8 cellular contexts compared by ENCODE assay signal in the genomic region with DNA sequence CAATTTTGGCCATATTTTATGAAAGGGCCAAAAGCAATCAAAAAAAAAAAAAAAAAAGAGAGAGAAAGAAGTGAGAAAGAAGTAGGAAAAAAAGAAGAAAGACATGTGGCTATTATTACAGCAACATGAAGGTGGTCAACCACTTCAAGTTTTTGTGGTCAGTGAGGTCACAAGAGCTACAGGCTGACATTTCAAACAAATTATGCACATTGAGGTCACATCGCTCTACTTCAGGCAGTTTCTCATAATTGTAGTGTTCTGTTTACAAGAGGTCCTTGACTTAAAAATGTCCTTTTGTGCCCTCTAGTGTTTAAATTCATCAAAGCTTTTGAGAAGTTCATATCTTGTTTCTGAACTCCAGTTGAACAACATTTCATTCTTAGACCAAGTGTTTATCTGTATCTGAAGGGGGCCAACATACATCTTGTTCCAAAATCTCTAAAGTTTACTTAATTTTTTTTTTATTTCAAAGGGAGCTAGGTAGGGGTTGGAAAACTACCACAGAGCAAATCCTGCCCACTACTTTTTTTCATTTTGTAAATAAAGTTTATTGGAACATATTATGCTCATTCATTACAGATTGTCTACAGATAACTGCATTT.
DNase-seq lines count a peak whose midpoint lies in the region; ATAC-seq, FAIRE-seq and TF ChIP-seq lines count a peak whose summit lies in the region.

No MANE protein-coding gene starts in this region.

- POLR2A ChIA-PET in activated CD8-positive, alpha-beta T cell treated with anti-CD3 and anti-CD28 coated beads, Interleukin-2, amount 10 ng/mL, durations not matched to agents 7 days and 5 days (lab: Charles Lee), result no interaction called here

- no peaks in the 10 kb centered on the region for H3K9me3 ChIP-seq in DND-41 (ENCODE audit: insufficient read depth, low read length, severe bottlenecking)
- H3K9me3 ChIP-seq in left ventricle myocardium inferior (replicated peaks), result peaks cover under 1% of the 10 kb centered on the region
- H3K9me3 ChIP-seq in small intestine (ENCODE audit: control insufficient read depth, low read depth), result no peaks in the 10 kb centered on the region

- intact Hi-C loops in left ventricle myocardium inferior (cut with micrococcal nuclease), result loop anchor here (10.0 kb wide), 1 partner anchor 404 kb away; no protein-coding TSS in a partner anchor

- peak; percentile 94 for FAIRE-seq in small intestine (lab: Jason Lieb, UNC)

- H3K36me3 ChIP-seq in DND-41 (ENCODE audit: insufficient read depth, low read length) (no peaks in the 10 kb centered on the region), left ventricle myocardium inferior (no peaks in the 10 kb centered on the region), small intestine (ENCODE audit: control insufficient read depth in 2 of 2, insufficient read depth in 2 of 2, low read length in 2 of 2) (no peaks in the 10 kb centered on the region)

- H3K9ac ChIP-seq in DND-41 (ENCODE audit: low read depth, low read length), result no peak overlapping the region

- CTCF ChIA-PET in activated CD8-positive, alpha-beta T cell treated with anti-CD3 and anti-CD28 coated beads, Interleukin-2, amount 10 ng/mL, durations not matched to agents 7 days and 5 days (lab: Charles Lee), result interaction anchor here (0.6 to 3.6 kb wide), 28 partner anchors 9 to 740 kb away, joined by 3 to 73 read pairs (median 4); no protein-coding TSS in a partner anchor

- no peaks in the 10 kb centered on the region for H4K20me1 ChIP-seq in DND-41 (ENCODE audit: insufficient read depth, low read length)

- no peak overlapping the region for H3K27ac Mint-ChIP-seq in activated CD8-positive, alpha-beta T cell treated with anti-CD3 and anti-CD28 coated beads, Interleukin-2, amount 10 ng/mL, durations not matched to agents 7 days and 5 days

- H3K79me2 ChIP-seq in DND-41 (ENCODE audit: insufficient read depth, low read length), result no peaks in the 10 kb centered on the region

- H3K27me3 ChIP-seq in DND-41 (ENCODE audit: insufficient read depth, low read length, poor library complexity) (no peaks in the 10 kb centered on the region), left ventricle myocardium inferior (ENCODE audit: low read depth) (no peaks in the 10 kb centered on the region), small intestine (ENCODE audit: control insufficient read depth in 2 of 2, insufficient read depth in 2 of 2, low read length in 2 of 2) (no peaks in the 10 kb centered on the region)

- H3K36me3 Mint-ChIP-seq in activated CD8-positive, alpha-beta T cell treated with anti-CD3 and anti-CD28 coated beads, Interleukin-2, amount 10 ng/mL, durations not matched to agents 7 days and 5 days (ENCODE audit: low read depth), result no peaks in the 10 kb centered on the region

- H3K9me3 Mint-ChIP-seq in activated CD8-positive, alpha-beta T cell treated with anti-CD3 and anti-CD28 coated beads, Interleukin-2, amount 10 ng/mL, durations not matched to agents 7 days and 5 days (ENCODE audit: insufficient read depth), result no peaks in the 10 kb centered on the region

- WGBS in small intestine, 3 donors, result 4 to 8% (median 8%) methylated on average over 1 of the region's 1 CpG

- TF ChIP-seq CTCF in DND-41 (IDR thresholded peaks at IDR 0.05; ENCODE audit: borderline replicate concordance, extremely low read depth, low read length, poor library complexity, severe bottlenecking), result peak; percentile 65
- TF ChIP-seq CTCF in left ventricle myocardium inferior (IDR thresholded peaks at IDR 0.05; ENCODE audit: borderline replicate concordance), result peak; percentile 66
- TF ChIP-seq CTCF in coronary artery (IDR thresholded peaks at IDR 0.05), result no peak

- no peak overlapping the region for H2AFZ ChIP-seq in DND-41 (ENCODE audit: low read depth, low read length)

- peak; percentile 65 for ATAC-seq in DND-41 (ENCODE audit: insufficient read depth, low read depth)
- peak; percentile 99 for ATAC-seq in GM19324 (IDR thresholded peaks at IDR 0.05; ENCODE audit: low FRiP score, unreplicated experiment)
- ATAC-seq in HG03159 (IDR thresholded peaks at IDR 0.05; ENCODE audit: unreplicated experiment), result peak; percentile 94
- ATAC-seq in activated CD8-positive, alpha-beta T cell treated with anti-CD3 and anti-CD28 coated beads, Interleukin-2, amount 10 ng/mL, durations not matched to agents 7 days and 5 days, result peak; percentile 89

- H3K27ac ChIP-seq in DND-41 (ENCODE audit: low read length), result no peak overlapping the region
- H3K27ac ChIP-seq in left ventricle myocardium inferior (replicated peaks), result no peak overlapping the region
- no peak overlapping the region for H3K27ac ChIP-seq in small intestine (ENCODE audit: low read depth in 1 of 2, low read length in 1 of 2)
- H3K27ac ChIP-seq in coronary artery, result no peak overlapping the region

- peaks cover 11% of the 10 kb centered on the region for H3K27me3 Mint-ChIP-seq in activated CD8-positive, alpha-beta T cell treated with anti-CD3 and anti-CD28 coated beads, Interleukin-2, amount 10 ng/mL, durations not matched to agents 7 days and 5 days (ENCODE audit: low read depth)

- H3K4me1 ChIP-seq in DND-41 (ENCODE audit: insufficient read depth, low read length) (no peaks in the 10 kb centered on the region), left ventricle myocardium inferior (no peaks in the 10 kb centered on the region), small intestine (ENCODE audit: control insufficient read depth in 2 of 2, insufficient read depth in 1 of 2, low read depth in 1 of 2, low read length in 1 of 2) (no peaks in the 10 kb centered on the region)

- no peak overlapping the region for H3K4me2 ChIP-seq in DND-41 (ENCODE audit: insufficient read depth, low read length)

- no peak for DNase-seq in DND-41
- DNase-seq in NCI-H345 treated with DMSO at 0.1 percent for 48 hours (lab: John Stamatoyannopoulos, UW; ENCODE audit: unreplicated experiment), result peak; percentile 58
- DNase-seq in activated CD8-positive, alpha-beta T cell treated with anti-CD3 and anti-CD28 coated beads, Interleukin-2, amount 10 ng/mL, durations not matched to agents 7 days and 5 days, result peak; percentile 50
- no peak for DNase-seq in left ventricle myocardium inferior
- DNase-seq in small intestine, result peak; percentile 58
- no peak for DNase-seq in coronary artery (ENCODE audit: low spot score)

- peaks cover 5% of the 10 kb centered on the region for H3K4me1 Mint-ChIP-seq in activated CD8-positive, alpha-beta T cell treated with anti-CD3 and anti-CD28 coated beads, Interleukin-2, amount 10 ng/mL, durations not matched to agents 7 days and 5 days (ENCODE audit: low read depth)

- H3K4me3 ChIP-seq in DND-41 (ENCODE audit: low read depth in 1 of 2, low read length in 2 of 2) (no peak overlapping the region), left ventricle myocardium inferior (no peak overlapping the region), small intestine (ENCODE audit: low read depth in 1 of 2, low read length in 2 of 2) (no peak overlapping the region), coronary artery (no peak overlapping the region)

- H3K4me3 Mint-ChIP-seq in activated CD8-positive, alpha-beta T cell treated with anti-CD3 and anti-CD28 coated beads, Interleukin-2, amount 10 ng/mL, durations not matched to agents 7 days and 5 days, result no peak overlapping the region

Comparison
In these comparisons a context has a peak if more than half of its experiments do, and no peak if none do; other contexts are left out.
1. DNase-seq: peak in NCI-H345 treated with DMSO at 0.1 percent for 48 hours (single experiment), activated CD8-positive, alpha-beta T cell treated with anti-CD3 and anti-CD28 coated beads, Interleukin-2, amount 10 ng/mL, durations not matched to agents 7 days and 5 days (single experiment) and small intestine (single experiment); none in DND-41 (single experiment), left ventricle myocardium inferior (single experiment) and coronary artery (single experiment).
2. Peak in every context shown above with its lines, with median percentiles within 50 percentile points of each other: ATAC-seq.